18 cellular contexts compared by ENCODE assay signal in genomic region chr13:113040597-113041292, GRCh38.
"Had no signal": no experiment of that assay in that cellular context is flagged by ENCODE, and none has a peak within 500 bp of the region (broad histone marks: within the 10 kb centered on the region; RNA-seq: fewer than 3 reads in every experiment).

No MANE protein-coding gene starts in this region.

- DNase-seq: activated B cell treated with CpG ODN at 0.5 μM for 24 hours; activated CD4-positive, alpha-beta T cell treated with anti-CD3 and anti-CD28 coated beads, Interleukin-2, amount 10 ng/mL, durations not matched to agents 7 days and 5 days; activated CD8-positive, alpha-beta memory T cell treated with anti-CD3 and anti-CD28 coated beads for 24 hours; activated naive CD4-positive, alpha-beta T cell treated with Interleukin-2 at 50 U/mL for 16 hours; activated naive CD8-positive, alpha-beta T cell treated with anti-CD3 and anti-CD28 coated beads, Interleukin-2, amount 50 U/mL, for 24 hours; body of pancreas; cerebellar nuclear complex; dermis blood vessel endothelial cell; endodermal cell; erythroblast; stimulated activated CD4-positive, alpha-beta T cell treated with anti-CD3 and anti-CD28 coated beads, Interleukin-2, amount 100 ng/mL, for 24 hours; stimulated activated naive CD4-positive, alpha-beta T cell; T-helper 17 cell had no signal

- H3K79me2 ChIP-seq: parathyroid adenoma had no signal

- H3K36me3 ChIP-seq: neural progenitor cell, right atrium auricular region had no signal

- H3K4me1 ChIP-seq: body of pancreas, neural progenitor cell, parathyroid adenoma, suprapubic skin had no signal

- H2AFZ ChIP-seq: neural progenitor cell, parathyroid adenoma had no signal

- H3K4me3 ChIP-seq: body of pancreas, neural progenitor cell, right atrium auricular region, suprapubic skin had no signal

- H3K9ac ChIP-seq: neural progenitor cell, parathyroid adenoma had no signal

- ATAC-seq: activated naive CD8-positive, alpha-beta T cell treated with anti-CD3 and anti-CD28 coated beads, Interleukin-2, amount 50 U/mL, for 24 hours; body of pancreas; left lobe of liver; T-helper 17 cell had no signal

- H3K27ac ChIP-seq: body of pancreas, neural progenitor cell, parathyroid adenoma, right atrium auricular region, suprapubic skin had no signal

- H3K4me2 ChIP-seq: neural progenitor cell had no signal

- H3K27me3 ChIP-seq: body of pancreas, neural progenitor cell, right atrium auricular region had no signal

- H3K9me3 ChIP-seq: body of pancreas, right atrium auricular region, suprapubic skin had no signal
